Comparison of ENCODE assay signal across 24 cellular contexts in genomic region chrX:114038358-114038757, GRCh38.
"Had no signal": no experiment of that assay in that cellular context is flagged by ENCODE, and none has a peak within 500 bp of the region (broad histone marks: within the 10 kb centered on the region; RNA-seq: fewer than 3 reads in every experiment).

No MANE protein-coding gene starts in this region.

- H3K27ac ChIP-seq: adrenal gland, foreskin keratinocyte, left ventricle myocardium inferior, neutrophil, ovary, prostate gland, upper lobe of left lung, WERI-Rb-1 had no signal

- ATAC-seq: activated CD8-positive, alpha-beta T cell treated with anti-CD3 and anti-CD28 coated beads, Interleukin-2, amount 10 ng/mL, durations not matched to agents 7 days and 5 days; foreskin keratinocyte; natural killer cell treated with Interleukin-12 subunit alpha and Interleukin-12 subunit beta and Interleukin-15 and Interleukin-18, amount 100 ng/mL, for 72 hours; stimulated activated naive CD8-positive, alpha-beta T cell treated with anti-CD3 and anti-CD28 coated beads, Interleukin-15, Interleukin-2, amounts not matched to agents 100 U/mL and 50 U/mL, for 24 hours had no signal

- H3K36me3 Mint-ChIP-seq: activated naive CD8-positive, alpha-beta T cell; immature natural killer cell; natural killer cell treated with Interleukin-12 subunit alpha and Interleukin-12 subunit beta and Interleukin-15 and Interleukin-18, amount 100 ng/mL, for 72 hours had no signal

- H3K4me3 ChIP-seq: adrenal gland, left ventricle myocardium inferior, ovary, prostate gland, upper lobe of left lung had no signal

- DNase-seq: activated CD4-positive, alpha-beta T cell treated with anti-CD3 and anti-CD28 coated beads for 1 hour; activated CD4-positive, alpha-beta T cell treated with anti-CD3 and anti-CD28 coated beads, Interleukin-2, amount 50 U/mL, for 1 hour; activated CD8-positive, alpha-beta T cell treated with anti-CD3 and anti-CD28 coated beads, Interleukin-2, amount 10 ng/mL, durations not matched to agents 7 days and 5 days; activated naive CD4-positive, alpha-beta T cell; activated T-cell treated with anti-CD3 and anti-CD28 coated beads, Interleukin-2, amount 50 U/mL, for 24 hours; adrenal gland; central memory CD4-positive, alpha-beta T cell; dermis blood vessel endothelial cell; effector CD8-positive, alpha-beta T cell; foreskin keratinocyte; immature natural killer cell; left ventricle myocardium inferior; midbrain; ovary; stimulated activated CD4-positive, alpha-beta T cell treated with anti-CD3 and anti-CD28 coated beads, Interleukin-4, amount 100 ng/mL, for 4 hours; stimulated activated naive CD8-positive, alpha-beta T cell treated with anti-CD3 and anti-CD28 coated beads, Interleukin-15, Interleukin-2, amounts not matched to agents 100 U/mL and 50 U/mL, for 24 hours; T-helper 1 cell; upper lobe of left lung; WERI-Rb-1 had no signal

- H3K36me3 ChIP-seq: adrenal gland, left ventricle myocardium inferior, neutrophil, ovary, prostate gland, upper lobe of left lung, WERI-Rb-1 had no signal

- H3K4me1 Mint-ChIP-seq: immature natural killer cell had no signal

- H3K9me3 Mint-ChIP-seq: activated T-cell treated with anti-CD3 and anti-CD28 coated beads, Interleukin-2, amount 50 U/mL, for 24 hours; activated T-helper 2 cell treated with anti-CD3 and anti-CD28 coated beads, Interferon-gamma antibody, Interleukin-2, Interleukin-4, amounts not matched to agents 10 μg/mL and 5 μg/mL and 100 μg/mL, durations not matched to agents 14 hours and 24 hours and 36 hours; natural killer cell treated with Interleukin-12 subunit alpha and Interleukin-12 subunit beta and Interleukin-15 and Interleukin-18, amount 100 ng/mL, for 72 hours had no signal

- H3K27ac Mint-ChIP-seq: activated CD8-positive, alpha-beta T cell treated with anti-CD3 and anti-CD28 coated beads, Interleukin-2, amount 10 ng/mL, durations not matched to agents 7 days and 5 days; activated naive CD8-positive, alpha-beta T cell; activated T-cell treated with anti-CD3 and anti-CD28 coated beads, Interleukin-2, amount 50 U/mL, for 24 hours; activated T-helper 2 cell treated with anti-CD3 and anti-CD28 coated beads, Interferon-gamma antibody, Interleukin-2, Interleukin-4, amounts not matched to agents 10 μg/mL and 5 μg/mL and 100 μg/mL, durations not matched to agents 14 hours and 24 hours and 36 hours; immature natural killer cell; natural killer cell treated with Interleukin-12 subunit alpha and Interleukin-12 subunit beta and Interleukin-15 and Interleukin-18, amount 100 ng/mL, for 72 hours had no signal

- H3K4me1 ChIP-seq: adrenal gland, foreskin keratinocyte, left ventricle myocardium inferior, prostate gland, upper lobe of left lung had no signal

- H3K4me3 Mint-ChIP-seq: activated CD8-positive, alpha-beta T cell treated with anti-CD3 and anti-CD28 coated beads, Interleukin-2, amount 10 ng/mL, durations not matched to agents 7 days and 5 days; activated naive CD8-positive, alpha-beta T cell; activated T-cell treated with anti-CD3 and anti-CD28 coated beads, Interleukin-2, amount 50 U/mL, for 24 hours; immature natural killer cell; natural killer cell treated with Interleukin-12 subunit alpha and Interleukin-12 subunit beta and Interleukin-15 and Interleukin-18, amount 100 ng/mL, for 72 hours had no signal

- H3K27me3 Mint-ChIP-seq: activated naive CD8-positive, alpha-beta T cell had no signal

- H3K9me3 ChIP-seq: adrenal gland, left ventricle myocardium inferior, neutrophil, ovary, prostate gland, upper lobe of left lung had no signal

- H3K27me3 ChIP-seq: foreskin keratinocyte, neutrophil, ovary, upper lobe of left lung had no signal
